Comparison of ENCODE assay signal across 1 cellular context in genomic region chr11:2992234-2992999, GRCh38.
A peak's percentile ranks its signal among the peaks of the same experiment; 100 is the strongest.
TF ChIP-seq lines count a peak whose summit lies in the region.

NAP1L4 (minus strand) TSS chr11:2992329; CDS start chr11:2979220, 13,109 bp downstream.

TF ChIP-seq in K562, 482 proteins besides CTCF, POLR2A, EP300 and RAD21 (continued from another document and continues in another):
- TF ChIP-seq, protein P1, sequence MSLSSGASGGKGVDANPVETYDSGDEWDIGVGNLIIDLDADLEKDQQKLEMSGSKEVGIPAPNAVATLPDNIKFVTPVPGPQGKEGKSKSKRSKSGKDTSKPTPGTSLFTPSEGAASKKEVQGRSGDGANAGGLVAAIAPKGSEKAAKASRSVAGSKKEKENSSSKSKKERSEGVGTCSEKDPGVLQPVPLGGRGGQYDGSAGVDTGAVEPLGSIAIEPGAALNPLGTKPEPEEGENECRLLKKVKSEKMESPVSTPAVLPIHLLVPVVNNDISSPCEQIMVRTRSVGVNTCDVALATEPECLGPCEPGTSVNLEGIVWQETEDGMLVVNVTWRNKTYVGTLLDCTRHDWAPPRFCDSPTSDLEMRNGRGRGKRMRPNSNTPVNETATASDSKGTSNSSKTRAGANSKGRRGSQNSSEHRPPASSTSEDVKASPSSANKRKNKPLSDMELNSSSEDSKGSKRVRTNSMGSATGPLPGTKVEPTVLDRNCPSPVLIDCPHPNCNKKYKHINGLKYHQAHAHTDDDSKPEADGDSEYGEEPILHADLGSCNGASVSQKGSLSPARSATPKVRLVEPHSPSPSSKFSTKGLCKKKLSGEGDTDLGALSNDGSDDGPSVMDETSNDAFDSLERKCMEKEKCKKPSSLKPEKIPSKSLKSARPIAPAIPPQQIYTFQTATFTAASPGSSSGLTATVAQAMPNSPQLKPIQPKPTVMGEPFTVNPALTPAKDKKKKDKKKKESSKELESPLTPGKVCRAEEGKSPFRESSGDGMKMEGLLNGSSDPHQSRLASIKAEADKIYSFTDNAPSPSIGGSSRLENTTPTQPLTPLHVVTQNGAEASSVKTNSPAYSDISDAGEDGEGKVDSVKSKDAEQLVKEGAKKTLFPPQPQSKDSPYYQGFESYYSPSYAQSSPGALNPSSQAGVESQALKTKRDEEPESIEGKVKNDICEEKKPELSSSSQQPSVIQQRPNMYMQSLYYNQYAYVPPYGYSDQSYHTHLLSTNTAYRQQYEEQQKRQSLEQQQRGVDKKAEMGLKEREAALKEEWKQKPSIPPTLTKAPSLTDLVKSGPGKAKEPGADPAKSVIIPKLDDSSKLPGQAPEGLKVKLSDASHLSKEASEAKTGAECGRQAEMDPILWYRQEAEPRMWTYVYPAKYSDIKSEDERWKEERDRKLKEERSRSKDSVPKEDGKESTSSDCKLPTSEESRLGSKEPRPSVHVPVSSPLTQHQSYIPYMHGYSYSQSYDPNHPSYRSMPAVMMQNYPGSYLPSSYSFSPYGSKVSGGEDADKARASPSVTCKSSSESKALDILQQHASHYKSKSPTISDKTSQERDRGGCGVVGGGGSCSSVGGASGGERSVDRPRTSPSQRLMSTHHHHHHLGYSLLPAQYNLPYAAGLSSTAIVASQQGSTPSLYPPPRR (CRISPR knock-in tag; IDR thresholded peaks at IDR 0.05; ENCODE audit: borderline replicate concordance), result no peak
- no peak for TF ChIP-seq ZNF76 (CRISPR knock-in tag; IDR thresholded peaks at IDR 0.05; ENCODE audit: borderline replicate concordance)
- TF ChIP-seq ZNF561 (CRISPR knock-in tag; conservative IDR thresholded peaks at IDR 0.05), result no peak
- TF ChIP-seq FOXA1 (IDR thresholded peaks at IDR 0.05; ENCODE audit: borderline replicate concordance), result no peak
- no peak for TF ChIP-seq HMG20B (CRISPR knock-in tag; IDR thresholded peaks at IDR 0.05)
- no peak for TF ChIP-seq E2F5 (CRISPR knock-in tag; IDR thresholded peaks at IDR 0.05)
- no peak for TF ChIP-seq KHSRP (IDR thresholded peaks at IDR 0.05)
- TF ChIP-seq, protein P2, sequence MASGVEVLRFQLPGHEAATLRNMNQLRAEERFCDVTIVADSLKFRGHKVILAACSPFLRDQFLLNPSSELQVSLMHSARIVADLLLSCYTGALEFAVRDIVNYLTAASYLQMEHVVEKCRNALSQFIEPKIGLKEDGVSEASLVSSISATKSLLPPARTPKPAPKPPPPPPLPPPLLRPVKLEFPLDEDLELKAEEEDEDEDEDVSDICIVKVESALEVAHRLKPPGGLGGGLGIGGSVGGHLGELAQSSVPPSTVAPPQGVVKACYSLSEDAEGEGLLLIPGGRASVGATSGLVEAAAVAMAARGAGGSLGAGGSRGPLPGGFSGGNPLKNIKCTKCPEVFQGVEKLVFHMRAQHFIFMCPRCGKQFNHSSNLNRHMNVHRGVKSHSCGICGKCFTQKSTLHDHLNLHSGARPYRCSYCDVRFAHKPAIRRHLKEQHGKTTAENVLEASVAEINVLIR (CRISPR knock-in tag; IDR thresholded peaks at IDR 0.05), result no peak
- TF ChIP-seq ZKSCAN1 (IDR thresholded peaks at IDR 0.05; ENCODE audit: low read depth, low read length), result no peak
- no peak for TF ChIP-seq BRF1 (IDR thresholded peaks at IDR 0.05; ENCODE audit: borderline replicate concordance, extremely low read depth, insufficient read length)
- TF ChIP-seq, protein P3, sequence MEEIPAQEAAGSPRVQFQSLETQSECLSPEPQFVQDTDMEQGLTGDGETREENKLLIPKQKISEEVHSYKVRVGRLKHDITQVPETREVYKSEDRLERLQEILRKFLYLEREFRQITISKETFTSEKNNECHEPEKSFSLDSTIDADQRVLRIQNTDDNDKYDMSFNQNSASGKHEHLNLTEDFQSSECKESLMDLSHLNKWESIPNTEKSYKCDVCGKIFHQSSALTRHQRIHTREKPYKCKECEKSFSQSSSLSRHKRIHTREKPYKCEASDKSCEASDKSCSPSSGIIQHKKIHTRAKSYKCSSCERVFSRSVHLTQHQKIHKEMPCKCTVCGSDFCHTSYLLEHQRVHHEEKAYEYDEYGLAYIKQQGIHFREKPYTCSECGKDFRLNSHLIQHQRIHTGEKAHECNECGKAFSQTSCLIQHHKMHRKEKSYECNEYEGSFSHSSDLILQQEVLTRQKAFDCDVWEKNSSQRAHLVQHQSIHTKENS (CRISPR knock-in tag; IDR thresholded peaks at IDR 0.05), result no peak
- no peak for TF ChIP-seq HMGXB4 (CRISPR knock-in tag; IDR thresholded peaks at IDR 0.05)
- peak; percentile 74 for TF ChIP-seq ETV5 (CRISPR knock-in tag; IDR thresholded peaks at IDR 0.05; ENCODE audit: low read depth)
- TF ChIP-seq CHD4 (IDR thresholded peaks at IDR 0.05; ENCODE audit: insufficient read depth, insufficient replicate concordance, low read depth, low read length, poor library complexity, severe bottlenecking), result no peak
- peak in 2 of 3 experiments; percentile 29 to 31 for TF ChIP-seq YY1 (IDR thresholded peaks at IDR 0.05; ENCODE audit: borderline replicate concordance in 1 of 3, control insufficient read depth in 1 of 3, extremely low read depth in 1 of 3, insufficient read depth in 3 of 3, insufficient read length in 1 of 3, insufficient replicate concordance in 2 of 3, low read depth in 1 of 3, low read length in 2 of 3)
- peak; percentile 40; the same call in 1 of the 2 replicates for TF ChIP-seq TRIM28 (IDR thresholded peaks at IDR 0.05)
- TF ChIP-seq, protein P4, sequence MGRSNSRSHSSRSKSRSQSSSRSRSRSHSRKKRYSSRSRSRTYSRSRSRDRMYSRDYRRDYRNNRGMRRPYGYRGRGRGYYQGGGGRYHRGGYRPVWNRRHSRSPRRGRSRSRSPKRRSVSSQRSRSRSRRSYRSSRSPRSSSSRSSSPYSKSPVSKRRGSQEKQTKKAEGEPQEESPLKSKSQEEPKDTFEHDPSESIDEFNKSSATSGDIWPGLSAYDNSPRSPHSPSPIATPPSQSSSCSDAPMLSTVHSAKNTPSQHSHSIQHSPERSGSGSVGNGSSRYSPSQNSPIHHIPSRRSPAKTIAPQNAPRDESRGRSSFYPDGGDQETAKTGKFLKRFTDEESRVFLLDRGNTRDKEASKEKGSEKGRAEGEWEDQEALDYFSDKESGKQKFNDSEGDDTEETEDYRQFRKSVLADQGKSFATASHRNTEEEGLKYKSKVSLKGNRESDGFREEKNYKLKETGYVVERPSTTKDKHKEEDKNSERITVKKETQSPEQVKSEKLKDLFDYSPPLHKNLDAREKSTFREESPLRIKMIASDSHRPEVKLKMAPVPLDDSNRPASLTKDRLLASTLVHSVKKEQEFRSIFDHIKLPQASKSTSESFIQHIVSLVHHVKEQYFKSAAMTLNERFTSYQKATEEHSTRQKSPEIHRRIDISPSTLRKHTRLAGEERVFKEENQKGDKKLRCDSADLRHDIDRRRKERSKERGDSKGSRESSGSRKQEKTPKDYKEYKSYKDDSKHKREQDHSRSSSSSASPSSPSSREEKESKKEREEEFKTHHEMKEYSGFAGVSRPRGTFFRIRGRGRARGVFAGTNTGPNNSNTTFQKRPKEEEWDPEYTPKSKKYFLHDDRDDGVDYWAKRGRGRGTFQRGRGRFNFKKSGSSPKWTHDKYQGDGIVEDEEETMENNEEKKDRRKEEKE (IDR thresholded peaks at IDR 0.05; ENCODE audit: borderline replicate concordance in 1 of 2, control insufficient read depth in 1 of 2, low read depth in 2 of 2, low read length in 1 of 2), result no peak
- TF ChIP-seq ZBTB34 (CRISPR knock-in tag; IDR thresholded peaks at IDR 0.05), result no peak
- TF ChIP-seq KAT2B (IDR thresholded peaks at IDR 0.05; ENCODE audit: low read depth, low read length), result no peak
- TF ChIP-seq, protein P5, sequence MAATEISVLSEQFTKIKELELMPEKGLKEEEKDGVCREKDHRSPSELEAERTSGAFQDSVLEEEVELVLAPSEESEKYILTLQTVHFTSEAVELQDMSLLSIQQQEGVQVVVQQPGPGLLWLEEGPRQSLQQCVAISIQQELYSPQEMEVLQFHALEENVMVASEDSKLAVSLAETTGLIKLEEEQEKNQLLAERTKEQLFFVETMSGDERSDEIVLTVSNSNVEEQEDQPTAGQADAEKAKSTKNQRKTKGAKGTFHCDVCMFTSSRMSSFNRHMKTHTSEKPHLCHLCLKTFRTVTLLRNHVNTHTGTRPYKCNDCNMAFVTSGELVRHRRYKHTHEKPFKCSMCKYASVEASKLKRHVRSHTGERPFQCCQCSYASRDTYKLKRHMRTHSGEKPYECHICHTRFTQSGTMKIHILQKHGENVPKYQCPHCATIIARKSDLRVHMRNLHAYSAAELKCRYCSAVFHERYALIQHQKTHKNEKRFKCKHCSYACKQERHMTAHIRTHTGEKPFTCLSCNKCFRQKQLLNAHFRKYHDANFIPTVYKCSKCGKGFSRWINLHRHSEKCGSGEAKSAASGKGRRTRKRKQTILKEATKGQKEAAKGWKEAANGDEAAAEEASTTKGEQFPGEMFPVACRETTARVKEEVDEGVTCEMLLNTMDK (IDR thresholded peaks at IDR 0.05; ENCODE audit: borderline replicate concordance, insufficient read depth, low read depth, low read length, poor library complexity, severe bottlenecking), result no peak
- no peak for TF ChIP-seq SMAD4 (CRISPR knock-in tag; conservative IDR thresholded peaks at IDR 0.05)
- TF ChIP-seq HMGN3 (IDR thresholded peaks at IDR 0.05; ENCODE audit: borderline replicate concordance, extremely low read depth, insufficient read length, low read depth, low read length), result peak; percentile 75
- peak; percentile 68 for TF ChIP-seq MEIS2 (IDR thresholded peaks at IDR 0.05; ENCODE audit: partially characterized antibody)
- no peak for TF ChIP-seq ZZZ3 (IDR thresholded peaks at IDR 0.05)
- TF ChIP-seq PTBP1 (IDR thresholded peaks at IDR 0.05; ENCODE audit: low read depth, low read length), result no peak
- no peak for TF ChIP-seq NCOA1 (IDR thresholded peaks at IDR 0.05; ENCODE audit: low read depth)
- no peak for TF ChIP-seq STAT5B (CRISPR knock-in tag; IDR thresholded peaks at IDR 0.05)
- no peak for TF ChIP-seq GABPA (tag; conservative IDR thresholded peaks at IDR 0.05; ENCODE audit: low read depth)
- no peak for TF ChIP-seq XRCC3 (IDR thresholded peaks at IDR 0.05)
- no peak for TF ChIP-seq DDX20 (tag; IDR thresholded peaks at IDR 0.05; ENCODE audit: low read depth)
- peak; percentile 81 for TF ChIP-seq KLF13 (tag; IDR thresholded peaks at IDR 0.05; ENCODE audit: borderline replicate concordance, low read depth)
- no peak for TF ChIP-seq MCM7 (IDR thresholded peaks at IDR 0.05)
- TF ChIP-seq TEAD2 (tag; IDR thresholded peaks at IDR 0.05), result no peak
- peak; percentile 66; the same call in 1 of the 2 replicates for TF ChIP-seq POLR2H (tag; IDR thresholded peaks at IDR 0.05; ENCODE audit: low read depth)
- TF ChIP-seq ZNF445 (CRISPR knock-in tag; IDR thresholded peaks at IDR 0.05; ENCODE audit: low read depth), result no peak
- TF ChIP-seq NR2F6 (CRISPR knock-in tag; IDR thresholded peaks at IDR 0.05), result no peak
- TF ChIP-seq MYBL2 (IDR thresholded peaks at IDR 0.05; ENCODE audit: low read depth), result no peak
- TF ChIP-seq MYBL2 (CRISPR knock-in tag; IDR thresholded peaks at IDR 0.05; ENCODE audit: borderline replicate concordance), result no peak
- TF ChIP-seq MTA2 (IDR thresholded peaks at IDR 0.05; ENCODE audit: low read depth), result no peak
- TF ChIP-seq, protein P6, sequence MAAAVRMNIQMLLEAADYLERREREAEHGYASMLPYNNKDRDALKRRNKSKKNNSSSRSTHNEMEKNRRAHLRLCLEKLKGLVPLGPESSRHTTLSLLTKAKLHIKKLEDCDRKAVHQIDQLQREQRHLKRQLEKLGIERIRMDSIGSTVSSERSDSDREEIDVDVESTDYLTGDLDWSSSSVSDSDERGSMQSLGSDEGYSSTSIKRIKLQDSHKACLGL (CRISPR knock-in tag; IDR thresholded peaks at IDR 0.05; ENCODE audit: borderline replicate concordance, poor library complexity, severe bottlenecking), result peak; percentile 72
- no peak for TF ChIP-seq CEBPG (CRISPR knock-in tag; IDR thresholded peaks at IDR 0.05)
- TF ChIP-seq CEBPG (tag; conservative IDR thresholded peaks at IDR 0.05 in 1 of 2, IDR thresholded peaks at IDR 0.05 in 1 of 2), result no peak
- TF ChIP-seq ZFP36 (IDR thresholded peaks at IDR 0.05; ENCODE audit: low read depth, low read length, partially characterized antibody), result no peak
- peak; percentile 92 for TF ChIP-seq FOXK1 (CRISPR knock-in tag; IDR thresholded peaks at IDR 0.05; ENCODE audit: borderline replicate concordance)
- TF ChIP-seq MAFK (IDR thresholded peaks at IDR 0.05; ENCODE audit: low read length), result no peak
- TF ChIP-seq SAFB (IDR thresholded peaks at IDR 0.05; ENCODE audit: borderline replicate concordance, low read depth, low read length), result 0 out of 2 replicates have a peak, but pooled peaks have one; percentile 61
- no peak for TF ChIP-seq STAT5A (IDR thresholded peaks at IDR 0.05; ENCODE audit: borderline replicate concordance, low read length)
- no peak for TF ChIP-seq SNIP1 (IDR thresholded peaks at IDR 0.05; ENCODE audit: low read depth)
- TF ChIP-seq RBM22 (IDR thresholded peaks at IDR 0.05; ENCODE audit: low read depth, low read length, poor library complexity, severe bottlenecking), result no peak
- no peak for TF ChIP-seq CBX5 (IDR thresholded peaks at IDR 0.05; ENCODE audit: borderline replicate concordance, low read depth)
- TF ChIP-seq SREBF2 (CRISPR knock-in tag; IDR thresholded peaks at IDR 0.05), result 0 out of 2 replicates have a peak, but pooled peaks have one; percentile 75
- no peak for TF ChIP-seq EWSR1 (IDR thresholded peaks at IDR 0.05; ENCODE audit: borderline replicate concordance, low read depth, partially characterized antibody)
